In the genomic region with DNA sequence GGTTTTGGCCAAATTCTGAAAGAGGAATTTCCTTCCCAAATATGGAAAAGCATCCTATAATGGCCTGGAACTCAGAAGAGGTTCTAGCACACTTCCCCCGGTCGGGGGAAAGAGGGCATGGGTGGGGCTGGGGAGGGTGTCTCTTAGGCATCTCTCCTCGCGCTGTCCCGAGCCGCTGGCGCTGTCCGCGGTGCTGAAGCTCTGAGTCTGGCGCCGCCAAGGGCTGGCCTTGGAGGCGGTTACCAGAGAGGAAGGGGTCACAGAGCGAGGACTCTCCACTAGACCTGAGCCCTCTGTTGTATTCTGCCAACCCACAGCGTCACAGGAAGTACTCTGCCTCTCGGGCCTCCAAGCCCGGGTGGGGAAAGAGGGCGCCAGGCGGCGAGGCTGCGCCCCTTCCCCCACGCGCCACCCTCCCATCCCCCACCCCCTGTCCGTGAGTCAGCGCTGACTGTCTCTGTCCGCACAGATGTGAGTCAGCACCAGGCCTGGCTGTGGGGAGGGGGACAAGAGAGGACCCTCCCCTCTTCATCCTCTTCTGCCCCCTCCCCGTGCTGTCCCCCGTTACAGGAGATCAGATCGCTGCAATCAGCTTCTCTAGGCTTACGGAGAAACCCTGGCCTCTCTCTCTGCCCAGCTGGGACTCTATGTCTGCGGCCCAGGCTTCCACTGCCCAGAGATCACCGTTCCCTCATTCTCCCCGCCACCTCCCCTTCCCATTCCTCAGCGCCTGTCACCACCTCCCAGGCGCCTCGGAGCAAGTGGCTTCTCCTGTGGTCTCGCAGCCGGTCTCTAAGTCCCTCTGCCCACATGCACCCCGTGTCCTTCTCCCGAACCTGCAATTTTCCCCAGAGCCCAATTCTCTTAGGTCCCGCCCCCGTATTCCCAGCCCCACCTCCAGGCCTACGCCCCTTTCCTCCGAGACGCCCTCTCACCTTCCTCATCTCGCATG, we compare ENCODE assay signal across 9 cellular contexts. TPM values are rescaled to one million over a fixed set of nuclear protein-coding genes. Genes with fewer than 3 reads are reported as not detected.
DNase-seq lines count a peak whose midpoint lies in the region; ATAC-seq and TF ChIP-seq lines count a peak whose summit lies in the region.
"Had no signal": no experiment of that assay in that cellular context is flagged by ENCODE, and none has a peak within 500 bp of the region (broad histone marks: within the 10 kb centered on the region; RNA-seq: fewer than 3 reads in every experiment).

No MANE protein-coding gene starts in this region.

- POLR2A ChIA-PET in activated CD4-positive, alpha-beta T cell treated with anti-CD3 and anti-CD28 coated beads for 36 hours (lab: Charles Lee): no interaction called here

- H3K36me3 ChIP-seq in right lobe of liver (no peaks in the 10 kb centered on the region), tibial nerve (no peaks in the 10 kb centered on the region)

- DNase-seq in NCI-H146 treated with DMSO at 0.1 percent for 48 hours (lab: John Stamatoyannopoulos, UW; ENCODE audit: unreplicated experiment) (peak; percentile 13), right lobe of liver (peak in 2 of 3 donors; percentile 57 to 58), tibial nerve (ENCODE audit: low spot score in 2 of 2) (no peak)
- DNase-seq in activated CD4-positive, alpha-beta T cell treated with anti-CD3 and anti-CD28 coated beads for 36 hours: peak; percentile 87
- peak; percentile 48 for DNase-seq in stimulated activated CD8-positive, alpha-beta memory T cell treated with anti-CD3 and anti-CD28 coated beads, Interleukin-15, amount 100 ng/mL, for 24 hours (ENCODE audit: low read depth)

- 6% methylated on average over 19 of the region's 45 CpGs for WGBS in right lobe of liver (ENCODE audit: insufficient coverage, low coverage, low lambda C conversion rate, missing lambda C conversion rate)
- 4 to 6% methylated on average over 33 to 44 of the region's 45 CpGs for WGBS in tibial nerve, 2 donors

- H3K27ac ChIP-seq in cingulate gyrus (ENCODE audit: low read depth, low read length) (peak overlapping the region; percentile 29), right lobe of liver (no peak overlapping the region), tibial nerve (no peak overlapping the region)

- no peak overlapping the region for H3K4me3 ChIP-seq in right lobe of liver
- no peak overlapping the region for H3K4me3 ChIP-seq in tibial nerve

- no peak overlapping the region for H3K27ac Mint-ChIP-seq in activated CD4-positive, alpha-beta T cell treated with anti-CD3 and anti-CD28 coated beads for 36 hours
- H3K27ac Mint-ChIP-seq: activated naive CD4-positive, alpha-beta T cell treated with anti-CD3 and anti-CD28 coated beads, Interleukin-2, amount 50 U/mL, for 24 hours had no signal

- no peaks in the 10 kb centered on the region for H3K9me3 ChIP-seq in right lobe of liver
- no peaks in the 10 kb centered on the region for H3K9me3 ChIP-seq in tibial nerve

- peaks cover 7% of the 10 kb centered on the region for H3K4me1 Mint-ChIP-seq in activated CD4-positive, alpha-beta T cell treated with anti-CD3 and anti-CD28 coated beads for 36 hours
- H3K4me1 Mint-ChIP-seq: activated naive CD4-positive, alpha-beta T cell treated with anti-CD3 and anti-CD28 coated beads, Interleukin-2, amount 50 U/mL, for 24 hours had no signal

- H3K9me3 Mint-ChIP-seq in activated CD4-positive, alpha-beta T cell treated with anti-CD3 and anti-CD28 coated beads for 36 hours (ENCODE audit: low read depth): no peaks in the 10 kb centered on the region
- H3K9me3 Mint-ChIP-seq: activated naive CD4-positive, alpha-beta T cell treated with anti-CD3 and anti-CD28 coated beads, Interleukin-2, amount 50 U/mL, for 24 hours had no signal

- H3K36me3 Mint-ChIP-seq in activated CD4-positive, alpha-beta T cell treated with anti-CD3 and anti-CD28 coated beads for 36 hours (ENCODE audit: low read depth): no peaks in the 10 kb centered on the region

- H3K27me3 ChIP-seq in right lobe of liver (peaks cover 0 to 6% of the 10 kb centered on the region in 2 donors), tibial nerve (peaks cover 0 to 63% of the 10 kb centered on the region in 2 donors)

- TF ChIP-seq POLR2A in right lobe of liver (IDR thresholded peaks at IDR 0.05) (no peak), tibial nerve (IDR thresholded peaks at IDR 0.05) (no peak)

- TF ChIP-seq CTCF in right lobe of liver (IDR thresholded peaks at IDR 0.05) (no peak), tibial nerve (IDR thresholded peaks at IDR 0.05) (no peak)

- H3K4me1 ChIP-seq in right lobe of liver: peaks cover 0 to 3% (median 0%) of the 10 kb centered on the region in 4 donors
- peaks cover 0 to 12% (median 0%) of the 10 kb centered on the region in 4 donors for H3K4me1 ChIP-seq in tibial nerve

- intact Hi-C loops in activated CD4-positive, alpha-beta T cell treated with anti-CD3 and anti-CD28 coated beads for 36 hours (cut with DNase I, micrococcal nuclease): loop anchor here in 1 of 2 experiments (1.0 to 10.0 kb wide), 3 partner anchors 23 to 346 kb away; a partner anchor contains a TSS
- intact Hi-C loops in right lobe of liver (cut with DNase I): no loop called here

- ATAC-seq in GM18498 (IDR thresholded peaks at IDR 0.05; ENCODE audit: unreplicated experiment): peak; percentile 64
- peak; percentile 92 for ATAC-seq in activated CD4-positive, alpha-beta T cell treated with anti-CD3 and anti-CD28 coated beads for 36 hours
- peak; percentile 70 to 81 (median 80) for ATAC-seq in right lobe of liver
- no peak for ATAC-seq in HG03097 (IDR thresholded peaks at IDR 0.05; ENCODE audit: low FRiP score, unreplicated experiment)

- H3K4me3 Mint-ChIP-seq in activated CD4-positive, alpha-beta T cell treated with anti-CD3 and anti-CD28 coated beads for 36 hours: no peak overlapping the region
- H3K4me3 Mint-ChIP-seq: activated naive CD4-positive, alpha-beta T cell treated with anti-CD3 and anti-CD28 coated beads, Interleukin-2, amount 50 U/mL, for 24 hours had no signal

- TF ChIP-seq EP300 in tibial nerve (IDR thresholded peaks at IDR 0.05): no peak

- CTCF ChIA-PET in activated CD4-positive, alpha-beta T cell treated with anti-CD3 and anti-CD28 coated beads for 36 hours (lab: Charles Lee): interaction anchor here (0.5 to 3.4 kb wide), 5 partner anchors 8 to 154 kb away, joined by 3 to 12 read pairs (median 4); no protein-coding TSS in a partner anchor

- H3K27me3 Mint-ChIP-seq in activated CD4-positive, alpha-beta T cell treated with anti-CD3 and anti-CD28 coated beads for 36 hours: peaks cover 38% of the 10 kb centered on the region

RNA-seq across cellular contexts. Expression of a gene that starts 0.8 kb away (rescaled TPM):
- total RNA-seq in activated CD4-positive, alpha-beta T cell treated with anti-CD3 and anti-CD28 coated beads for 36 hours: under 1 TPM; 0.30 to 0.43 TPM
- total RNA-seq in right lobe of liver (under 1 TPM in 1 of 6 experiments, not detected in 5; 0.31 TPM), tibial nerve (not detected)

RNA-seq across cellular contexts. Expression of a gene that starts 24.1 kb away (rescaled TPM):
- not detected for total RNA-seq in activated CD4-positive, alpha-beta T cell treated with anti-CD3 and anti-CD28 coated beads for 36 hours
- total RNA-seq in right lobe of liver: not detected
- not detected for total RNA-seq in tibial nerve

RNA-seq across cellular contexts. Expression of a gene that starts 29.3 kb away (rescaled TPM):
- total RNA-seq in activated CD4-positive, alpha-beta T cell treated with anti-CD3 and anti-CD28 coated beads for 36 hours: 10 to 100 TPM; 51.8 to 62.8 TPM
- total RNA-seq in right lobe of liver (10 to 100 TPM; 32.6 to 52.1 (median 39.9) TPM), tibial nerve (100 to 1,000 TPM in 3 of 4 donors, 10 to 100 TPM in 1; 95.7 to 106 (median 102) TPM)

RNA-seq across cellular contexts. Expression of a gene that starts 54.7 kb away (rescaled TPM):
- 100 to 1,000 TPM; 210 to 369 TPM for total RNA-seq in activated CD4-positive, alpha-beta T cell treated with anti-CD3 and anti-CD28 coated beads for 36 hours
- 100 to 1,000 TPM in 1 of 6 experiments, 10 to 100 TPM in 5; 14.9 to 114 (median 35.6) TPM for total RNA-seq in right lobe of liver
- 10 to 100 TPM in 1 of 4 donors, 1 to 10 TPM in 3; 8.0 to 24.6 (median 9.4) TPM for total RNA-seq in tibial nerve

RNA-seq across cellular contexts. Expression of a gene that starts 55.4 kb away (rescaled TPM):
- total RNA-seq in activated CD4-positive, alpha-beta T cell treated with anti-CD3 and anti-CD28 coated beads for 36 hours: not detected
- 1 to 10 TPM in 1 of 6 experiments, under 1 TPM in 3, not detected in 2; 0.27 to 2.0 (median 0.57) TPM for total RNA-seq in right lobe of liver
- total RNA-seq in tibial nerve: not detected

Comparison
In these comparisons a context has a peak if more than half of its experiments do, and no peak if none do; other contexts are left out.
1. DNase-seq: peak in NCI-H146 treated with DMSO at 0.1 percent for 48 hours (single experiment), activated CD4-positive, alpha-beta T cell treated with anti-CD3 and anti-CD28 coated beads for 36 hours (single experiment), right lobe of liver (2 of 3) and stimulated activated CD8-positive, alpha-beta memory T cell treated with anti-CD3 and anti-CD28 coated beads, Interleukin-15, amount 100 ng/mL, for 24 hours (single experiment); none in tibial nerve (0 of 2).